Comparison of ENCODE assay signal across 8 cellular contexts in the genomic region with DNA sequence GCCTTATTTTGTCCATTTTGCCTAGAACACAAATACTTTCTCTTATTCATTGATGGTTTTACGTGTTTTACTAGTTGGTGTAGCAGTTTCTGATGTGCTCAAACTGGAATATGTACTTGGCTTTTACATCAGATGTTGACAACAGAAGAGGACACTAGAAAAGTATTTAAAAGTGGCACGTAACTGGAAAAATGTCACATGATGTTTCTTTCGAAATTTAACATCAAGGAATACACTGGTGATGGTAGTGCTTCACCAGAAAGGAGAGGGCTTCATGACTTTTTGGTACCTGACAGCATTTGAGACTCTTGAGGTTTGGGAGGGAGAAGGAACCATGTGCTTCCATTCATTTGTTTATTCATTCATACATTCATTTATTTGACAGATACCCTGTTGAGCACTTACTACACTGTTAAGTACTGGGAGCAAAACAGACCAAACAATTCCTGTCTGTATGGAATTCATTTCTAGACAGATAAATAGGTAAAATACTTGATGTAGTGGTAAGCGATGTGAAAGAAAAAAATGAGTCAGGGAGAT. TPM values are rescaled to one million over a fixed set of nuclear protein-coding genes. Genes with fewer than 3 reads are reported as not detected.
DNase-seq lines count a peak whose midpoint lies in the region; ATAC-seq lines count a peak whose summit lies in the region.

No MANE protein-coding gene starts in this region.

- H3K27ac ChIP-seq in right cardiac atrium (ENCODE audit: low read length), result no peak overlapping the region

- 62% methylated on average over 4 of the region's 4 CpGs for WGBS in right cardiac atrium

- H3K4me1 ChIP-seq in right cardiac atrium (ENCODE audit: control insufficient read depth, insufficient read depth, low read length), result peaks cover 2% of the 10 kb centered on the region

- H3K27me3 ChIP-seq in right cardiac atrium (ENCODE audit: control insufficient read depth, insufficient read depth), result no peaks in the 10 kb centered on the region

- intact Hi-C loops in right cardiac atrium (cut with DNase I), result no loop called here

- CTCF ChIA-PET in activated CD4-positive, alpha-beta memory T cell treated with anti-CD3 and anti-CD28 coated beads, Interleukin-2, amount 10 ng/mL, durations not matched to agents 7 days and 5 days (lab: Charles Lee), result no interaction called here

- POLR2A ChIA-PET in activated CD4-positive, alpha-beta memory T cell treated with anti-CD3 and anti-CD28 coated beads, Interleukin-2, amount 10 ng/mL, durations not matched to agents 7 days and 5 days (lab: Charles Lee), result interaction anchor here (0.9 to 1.3 kb wide), 3 partner anchors 11 to 122 kb away, joined by 3 to 7 read pairs (median 4); no protein-coding TSS in a partner anchor

- H3K9me3 ChIP-seq in right cardiac atrium (ENCODE audit: control insufficient read depth, low read length), result no peaks in the 10 kb centered on the region

- H3K27me3 Mint-ChIP-seq in T-helper 1 cell treated with Interleukin-12 subunit alpha and Interleukin-12 subunit beta and Interleukin-4 antibody, amounts not matched to agents 30 μg/mL and 1 μg/mL, for 36 hours (ENCODE audit: low read depth), result no peaks in the 10 kb centered on the region
- H3K27me3 Mint-ChIP-seq in activated CD4-positive, alpha-beta memory T cell treated with anti-CD3 and anti-CD28 coated beads, Interleukin-2, amount 10 ng/mL, durations not matched to agents 7 days and 5 days, result peaks cover 3% of the 10 kb centered on the region

- no peak overlapping the region for H3K27ac Mint-ChIP-seq in T-helper 1 cell treated with Interleukin-12 subunit alpha and Interleukin-12 subunit beta and Interleukin-4 antibody, amounts not matched to agents 30 μg/mL and 1 μg/mL, for 36 hours
- H3K27ac Mint-ChIP-seq in activated CD4-positive, alpha-beta memory T cell treated with anti-CD3 and anti-CD28 coated beads, Interleukin-2, amount 10 ng/mL, durations not matched to agents 7 days and 5 days, result no peak overlapping the region
- peak overlapping the region; percentile 90 for H3K27ac Mint-ChIP-seq in stimulated activated effector memory CD8-positive, alpha-beta T cell treated with anti-CD3 and anti-CD28 coated beads, Interleukin-12 subunit alpha, Interleukin-12 subunit beta, amount 100 ng/mL, for 72 hours

- no peak for DNase-seq in T-helper 1 cell
- no peak for DNase-seq in activated CD4-positive, alpha-beta memory T cell treated with anti-CD3 and anti-CD28 coated beads, Interleukin-2, amount 10 ng/mL, durations not matched to agents 7 days and 5 days
- no peak for DNase-seq in right cardiac atrium
- DNase-seq in stimulated activated effector memory CD8-positive, alpha-beta T cell treated with anti-CD3 and anti-CD28 coated beads, Interleukin-12 subunit alpha, Interleukin-12 subunit beta, amount 100 ng/mL, for 72 hours (ENCODE audit: low spot score in 2 of 2), result no peak
- DNase-seq in germinal center (ENCODE audit: low spot score), result no peak

- peaks cover 35% of the 10 kb centered on the region for H3K4me1 Mint-ChIP-seq in T-helper 1 cell treated with Interleukin-12 subunit alpha and Interleukin-12 subunit beta and Interleukin-4 antibody, amounts not matched to agents 30 μg/mL and 1 μg/mL, for 36 hours (ENCODE audit: low read depth)
- peaks cover 44% of the 10 kb centered on the region for H3K4me1 Mint-ChIP-seq in activated CD4-positive, alpha-beta memory T cell treated with anti-CD3 and anti-CD28 coated beads, Interleukin-2, amount 10 ng/mL, durations not matched to agents 7 days and 5 days
- peaks cover 34% of the 10 kb centered on the region for H3K4me1 Mint-ChIP-seq in stimulated activated effector memory CD8-positive, alpha-beta T cell treated with anti-CD3 and anti-CD28 coated beads, Interleukin-12 subunit alpha, Interleukin-12 subunit beta, amount 100 ng/mL, for 72 hours

- H3K36me3 Mint-ChIP-seq in T-helper 1 cell treated with Interleukin-12 subunit alpha and Interleukin-12 subunit beta and Interleukin-4 antibody, amounts not matched to agents 30 μg/mL and 1 μg/mL, for 36 hours (ENCODE audit: low read depth), result peaks cover 26% of the 10 kb centered on the region
- H3K36me3 Mint-ChIP-seq in activated CD4-positive, alpha-beta memory T cell treated with anti-CD3 and anti-CD28 coated beads, Interleukin-2, amount 10 ng/mL, durations not matched to agents 7 days and 5 days (ENCODE audit: low read depth), result peaks cover 32% of the 10 kb centered on the region
- peaks cover 48% of the 10 kb centered on the region for H3K36me3 Mint-ChIP-seq in stimulated activated effector memory CD8-positive, alpha-beta T cell treated with anti-CD3 and anti-CD28 coated beads, Interleukin-12 subunit alpha, Interleukin-12 subunit beta, amount 100 ng/mL, for 72 hours

- ATAC-seq in right cardiac atrium (no peak), HG03520 (IDR thresholded peaks at IDR 0.05; ENCODE audit: unreplicated experiment) (no peak), HG02840 (IDR thresholded peaks at IDR 0.05; ENCODE audit: low FRiP score, unreplicated experiment) (no peak)
- ATAC-seq in stimulated activated effector memory CD8-positive, alpha-beta T cell treated with anti-CD3 and anti-CD28 coated beads, Interleukin-12 subunit alpha, Interleukin-12 subunit beta, amount 100 ng/mL, for 72 hours, result no peak

- peak overlapping the region; percentile 76 for H3K4me3 ChIP-seq in right cardiac atrium (ENCODE audit: low read length)

- peak overlapping the region; percentile 97 for H3K4me3 Mint-ChIP-seq in T-helper 1 cell treated with Interleukin-12 subunit alpha and Interleukin-12 subunit beta and Interleukin-4 antibody, amounts not matched to agents 30 μg/mL and 1 μg/mL, for 36 hours
- peak overlapping the region; percentile 95 for H3K4me3 Mint-ChIP-seq in activated CD4-positive, alpha-beta memory T cell treated with anti-CD3 and anti-CD28 coated beads, Interleukin-2, amount 10 ng/mL, durations not matched to agents 7 days and 5 days
- peak overlapping the region; percentile 92 for H3K4me3 Mint-ChIP-seq in stimulated activated effector memory CD8-positive, alpha-beta T cell treated with anti-CD3 and anti-CD28 coated beads, Interleukin-12 subunit alpha, Interleukin-12 subunit beta, amount 100 ng/mL, for 72 hours

- peaks cover 3% of the 10 kb centered on the region for H3K9me3 Mint-ChIP-seq in T-helper 1 cell treated with Interleukin-12 subunit alpha and Interleukin-12 subunit beta and Interleukin-4 antibody, amounts not matched to agents 30 μg/mL and 1 μg/mL, for 36 hours
- H3K9me3 Mint-ChIP-seq in activated CD4-positive, alpha-beta memory T cell treated with anti-CD3 and anti-CD28 coated beads, Interleukin-2, amount 10 ng/mL, durations not matched to agents 7 days and 5 days, result no peaks in the 10 kb centered on the region
- H3K9me3 Mint-ChIP-seq in stimulated activated effector memory CD8-positive, alpha-beta T cell treated with anti-CD3 and anti-CD28 coated beads, Interleukin-12 subunit alpha, Interleukin-12 subunit beta, amount 100 ng/mL, for 72 hours, result no peaks in the 10 kb centered on the region

RNA-seq across cellular contexts. Expression of a gene that starts 1.5 kb away (rescaled TPM):
- total RNA-seq in activated CD4-positive, alpha-beta memory T cell treated with anti-CD3 and anti-CD28 coated beads, Interleukin-2, amount 10 ng/mL, durations not matched to agents 7 days and 5 days, result 10 to 100 TPM; 56.5 to 59.9 TPM
- 10 to 100 TPM; 60.4 to 68.2 (median 63.8) TPM for total RNA-seq in right cardiac atrium
- polyA plus RNA-seq in right cardiac atrium, result 21.6 TPM
